ENCODE assay signal across 9 cellular contexts in the genomic region with DNA sequence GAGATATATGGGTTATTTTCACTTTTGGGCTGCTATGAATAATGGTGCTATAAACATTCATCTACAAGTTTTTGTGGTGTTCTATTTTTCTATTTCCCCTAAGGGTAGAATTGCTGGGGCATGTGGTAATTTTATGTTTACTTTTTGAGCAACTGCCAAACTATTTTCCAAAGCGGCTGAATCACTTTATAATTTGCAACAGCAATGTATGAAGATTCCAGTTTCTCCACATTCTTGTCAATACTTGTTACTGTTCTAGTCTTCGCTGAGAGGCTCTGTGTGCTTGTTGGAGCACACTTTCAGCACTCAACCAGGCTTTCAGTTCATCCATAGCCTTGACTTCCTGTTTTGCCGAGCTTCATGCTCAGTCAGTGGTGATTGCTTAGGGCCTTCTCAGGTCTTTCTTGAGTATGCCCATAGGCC. TPM values are rescaled to one million over a fixed set of nuclear protein-coding genes. Genes with fewer than 3 reads are reported as not detected.
A peak's percentile ranks its signal among the peaks of the same experiment; 100 is the strongest.
DNase-seq lines count a peak whose midpoint lies in the region; ATAC-seq, FAIRE-seq and TF ChIP-seq lines count a peak whose summit lies in the region.
"Had no signal": no experiment of that assay in that cellular context is flagged by ENCODE, and none has a peak within 500 bp of the region (broad histone marks: within the 10 kb centered on the region; RNA-seq: fewer than 3 reads in every experiment).

No MANE protein-coding gene starts in this region.

- CTCF ChIA-PET in HCT116 (lab: Charles Lee): interaction anchor here (1.2 to 1.6 kb wide), 2 partner anchors 24 to 54 kb away, joined by 3 to 6 read pairs; no protein-coding TSS in a partner anchor
- CTCF ChIA-PET in GM12878 (lab: Yijun Ruan, JAX): interaction anchor here (0.7 to 2.4 kb wide), 13 partner anchors 8 to 237 kb away, joined by 3 to 15 read pairs (median 3); no protein-coding TSS in a partner anchor

- SMC1A ChIA-PET in GM12878 (lab: Charles Lee; ENCODE audit: uncharacterized antibody, unreplicated experiment): interaction anchor here (0.6 to 3.0 kb wide), 20 partner anchors 8 to 249 kb away, joined by 3 to 35 read pairs (median 6); a partner anchor contains a TSS

- intact Hi-C loops in HCT116 (cut with micrococcal nuclease): no loop called here
- intact Hi-C loops in GM12878 (cut with micrococcal nuclease; ENCODE audit: unreplicated experiment): no loop called here
- intact Hi-C loops in left colon (cut with DNase I, micrococcal nuclease): no loop called here

- in situ Hi-C loops in GM12878 (cut with MboI): no loop called here

- H3K27me3 ChIP-seq in HCT116 (ENCODE audit: insufficient read depth, low read length) (no peaks in the 10 kb centered on the region), GM12878 (replicated peaks in 1 of 2; ENCODE audit: control insufficient read depth in 2 of 2, insufficient read depth in 2 of 2, low read length in 1 of 2) (no peaks in the 10 kb centered on the region)

- H3K4me3 ChIP-seq in HCT116 (replicated peaks in 1 of 2; ENCODE audit: low read depth in 1 of 2, low read length in 2 of 2) (peak overlapping the region; percentile 1 to 52; a peak in 2 of 4 replicates), GM12878 (peak overlapping the region; percentile 64)

- ATAC-seq in HCT116 (peak; percentile 88), GM12878 (peak; percentile 94), left colon (peak; percentile 85)

- 3% methylated on average over 3 of the region's 3 CpGs for WGBS in GM12878 (ENCODE audit: insufficient coverage, insufficient replicate concordance, low lambda C conversion rate, missing lambda C conversion rate)

- BruUV-seq in HCT116 (replicated peaks; lab: Mats Ljungman, UMichigan) (no TSS peak), GM12878 (replicated peaks; lab: Mats Ljungman, UMichigan) (no TSS peak)

- no peak for TF ChIP-seq EP300 in GM12878 (IDR thresholded peaks at IDR 0.05; ENCODE audit: borderline replicate concordance in 1 of 2, control insufficient read depth in 1 of 2, low read depth in 2 of 2, low read length in 2 of 2)

- H3K4me1 ChIP-seq in HCT116 (ENCODE audit: control insufficient read depth in 1 of 2, insufficient read depth in 2 of 2, low read length in 2 of 2): peaks cover 29 to 37% of the 10 kb centered on the region in 2 experiments
- H3K4me1 ChIP-seq in GM12878 (ENCODE audit: control insufficient read depth, insufficient read depth, low read length): no peaks in the 10 kb centered on the region; the same call in 1 of the 2 replicates

- no peaks in the 10 kb centered on the region for H3K4me1 Mint-ChIP-seq in progenitor cell of endocrine pancreas (ENCODE audit: low read depth)

- H3K9me3 ChIP-seq in HCT116 (ENCODE audit: control insufficient read depth in 1 of 2, insufficient read depth in 1 of 2, low read depth in 1 of 2, low read length in 2 of 2): no peaks in the 10 kb centered on the region
- H3K9me3 ChIP-seq in GM12878 (replicated peaks; ENCODE audit: control insufficient read depth, insufficient read depth, low read length): no peaks in the 10 kb centered on the region

- H3K9ac ChIP-seq in HCT116 (ENCODE audit: low read length) (peak overlapping the region; percentile 57), GM12878 (ENCODE audit: control insufficient read depth, insufficient read depth, low read length) (peak overlapping the region; percentile 54)

- H3K27ac ChIP-seq in HCT116 (ENCODE audit: low read depth, low read length): peak overlapping the region; percentile 91
- H3K27ac ChIP-seq in GM12878 (ENCODE audit: control insufficient read depth, insufficient read depth): peak overlapping the region; percentile 76

- TF ChIP-seq RAD21 in HCT116 (IDR thresholded peaks at IDR 0.05; ENCODE audit: low read depth): no peak
- TF ChIP-seq RAD21 in GM12878 (IDR thresholded peaks at IDR 0.05; ENCODE audit: insufficient read depth, low read depth, low read length): no peak

- H2AFZ ChIP-seq in HCT116 (ENCODE audit: low read depth, low read length, poor library complexity, severe bottlenecking): no peak overlapping the region
- peak overlapping the region; percentile 70 for H2AFZ ChIP-seq in GM12878 (ENCODE audit: control insufficient read depth, low read depth, low read length)

- H3K36me3 Mint-ChIP-seq in progenitor cell of endocrine pancreas (ENCODE audit: insufficient read depth): no peaks in the 10 kb centered on the region

- H3K79me2 ChIP-seq in HCT116 (ENCODE audit: insufficient read depth, low read length): peaks cover 96% of the 10 kb centered on the region
- H3K79me2 ChIP-seq in GM12878 (ENCODE audit: control insufficient read depth, insufficient read depth, low read length): peaks cover 85% of the 10 kb centered on the region

- no peaks in the 10 kb centered on the region for H3K9me3 Mint-ChIP-seq in progenitor cell of endocrine pancreas (ENCODE audit: low read depth)

- RAD21 ChIA-PET in HCT116 (lab: Charles Lee; ENCODE audit: low non-redundant PET in 1 of 2, low total read pairs in 2 of 2, uncharacterized antibody in 2 of 2, unreplicated experiment in 2 of 2): no interaction called here
- RAD21 ChIA-PET in GM12878 (lab: Charles Lee; ENCODE audit: unreplicated experiment): interaction anchor here (1.0 to 2.4 kb wide), 14 partner anchors 8 to 1044 kb away, joined by 4 to 12 read pairs (median 6); a partner anchor contains a TSS

- no peaks in the 10 kb centered on the region for H3K27me3 Mint-ChIP-seq in progenitor cell of endocrine pancreas

- POLR2A ChIA-PET in HCT116 (lab: Charles Lee) (interaction anchor here (0.7 to 1.0 kb wide), 2 partner anchors 14 to 87 kb away, joined by 3 to 4 read pairs; no protein-coding TSS in a partner anchor), GM12878 (lab: Charles Lee) (interaction anchor here (0.7 to 2.4 kb wide), 8 partner anchors 10 to 80 kb away, joined by 3 to 14 read pairs (median 4); a partner anchor contains a TSS)

- H3K36me3 ChIP-seq in HCT116 (ENCODE audit: control insufficient read depth in 1 of 2, insufficient read depth in 2 of 2, low read length in 2 of 2) (no peaks in the 10 kb centered on the region), GM12878 (ENCODE audit: control insufficient read depth in 2 of 2, insufficient read depth in 2 of 2, low read length in 1 of 2) (no peaks in the 10 kb centered on the region)

- peak; percentile 58 for DNase-seq in NCI-H2196 (lab: John Stamatoyannopoulos, UW; ENCODE audit: unreplicated experiment)
- no peak for DNase-seq in NCI-H2196 treated with DMSO at 0.1 percent for 48 hours (lab: John Stamatoyannopoulos, UW; ENCODE audit: unreplicated experiment)
- peak; percentile 72 for DNase-seq in HCT116 (ENCODE audit: low read depth, low spot score)
- peak; percentile 50 for DNase-seq in NCI-H460 (ENCODE audit: extremely low read depth, low read depth)
- DNase-seq in GM12878 (ENCODE audit: low read depth, low spot score): peak; percentile 49
- DNase-seq in left colon: no peak
- no peak for DNase-seq in progenitor cell of endocrine pancreas (ENCODE audit: low spot score, unreplicated experiment)
- DNase-seq in NCI-H1436 treated with DMSO at 0.1 percent for 48 hours (lab: John Stamatoyannopoulos, UW): no peak

- H3K9me2 ChIP-seq in HCT116 (ENCODE audit: insufficient read depth): no peaks in the 10 kb centered on the region

- no peak overlapping the region for H3K4me3 Mint-ChIP-seq in progenitor cell of endocrine pancreas (ENCODE audit: low read depth)
- H3K4me3 Mint-ChIP-seq: brain had no signal

- TF ChIP-seq CTCF in HCT116 (IDR thresholded peaks at IDR 0.05 in 2 of 3, conservative IDR thresholded peaks at IDR 0.05 in 1 of 3; ENCODE audit: borderline replicate concordance in 1 of 3, insufficient read depth in 1 of 3, low read depth in 2 of 3, low read length in 2 of 3) (no peak), GM12878 (IDR thresholded peaks at IDR 0.05 in 2 of 3, conservative IDR thresholded peaks at IDR 0.05 in 1 of 3; ENCODE audit: control insufficient read depth in 2 of 3, extremely low read depth in 1 of 3, insufficient read depth in 1 of 3, low read depth in 3 of 3, low read length in 3 of 3) (no peak), progenitor cell of endocrine pancreas (IDR thresholded peaks at IDR 0.05; ENCODE audit: unreplicated experiment) (no peak)

- H3K27ac Mint-ChIP-seq in progenitor cell of endocrine pancreas: no peak overlapping the region

- FAIRE-seq in GM12878 (lab: Jason Lieb, UNC): peak; percentile 77

- H4K20me1 ChIP-seq in HCT116 (ENCODE audit: insufficient read depth) (no peaks in the 10 kb centered on the region; the same call in 1 of the 2 replicates), GM12878 (ENCODE audit: control insufficient read depth, insufficient read depth) (no peaks in the 10 kb centered on the region)

- TF ChIP-seq POLR2A in HCT116 (IDR thresholded peaks at IDR 0.05; ENCODE audit: borderline replicate concordance, extremely low read depth, insufficient read depth, insufficient read length) (no peak), GM12878 (IDR thresholded peaks at IDR 0.05; ENCODE audit: low read depth, low read length) (peak; percentile 44; the same call in 1 of the 2 replicates)

- H3K4me2 ChIP-seq in HCT116 (ENCODE audit: low read length): peak overlapping the region; percentile 83
- H3K4me2 ChIP-seq in GM12878 (ENCODE audit: control insufficient read depth, insufficient read depth): peak overlapping the region; percentile 64

RNA-seq across cellular contexts. Expression of a gene that starts 39.0 kb away (rescaled TPM):
- total RNA-seq in HCT116 (2021; ENCODE audit: unreplicated experiment) (55.0 TPM), GM12878 (2014; rRNA removed) (65.5 and 79.2 TPM in 2 replicates), GM12878 (2014; rRNA removed; fragmentation: Illumina TruSeq; extraction: Trizol) (77.2 and 77.5 TPM in 2 replicates), GM12878 (2021) (71.9 and 73.6 TPM in 2 replicates), left colon (10 to 100 TPM; 16.2 to 16.4 TPM), progenitor cell of endocrine pancreas (20.7 and 24.4 TPM in 2 replicates)
- polyA plus RNA-seq in HCT116 (2012): 25.4 and 36.5 TPM in 2 replicates
- 41.2 and 50.2 TPM in 2 replicates for total RNA-seq in NCI-H460 (2014; rRNA removed; shearing (Covaris generic))
- polyA plus RNA-seq in NCI-H460 (2014; cell fraction: nucleus; rRNA removed): 27.9 and 32.2 TPM in 2 replicates
- total RNA-seq in GM12878 (2013; cell fraction: nucleolus; rRNA removed): 99.1 and 113 TPM in 2 replicates
- polyA plus RNA-seq in GM12878 (2011; ENCODE audit: low read depth): 28.6 TPM
- polyA plus RNA-seq in GM12878 (2011; rRNA removed) (42.0 and 60.5 TPM in 2 replicates), GM12878 (2014; fragmentation: Illumina TruSeq; extraction: Trizol) (85.8 and 106 TPM in 2 replicates), GM12878 (2014; fragmentation: Nextera tagmentation; extraction: Ambion mirVana) (100 to 1,000 TPM; 107 to 117 TPM), GM12878 (2014; rRNA removed) (50.3 and 67.4 TPM in 2 replicates), GM12878 (2016; fragmentation: Nextera tagmentation; extraction: Ambion mirVana) (100 to 1,000 TPM; 148 to 151 TPM)
- 18.0 and 19.4 TPM in 2 replicates for polyA plus RNA-seq in GM12878 (2011; cell fraction: cytosol; rRNA removed)
- 16.0 and 16.3 TPM in 2 replicates for polyA plus RNA-seq in GM12878 (2011; cell fraction: nucleus; rRNA removed)
- polyA plus RNA-seq in GM12878 (2012): 31.2 and 42.7 TPM in 2 replicates
- 16.9 and 23.5 TPM in 2 replicates for polyA minus RNA-seq in GM12878 (2011; rRNA and poly(A)+ RNA removed)
- 6.1 and 8.9 TPM in 2 replicates for polyA minus RNA-seq in GM12878 (2011; cell fraction: cytosol; rRNA and poly(A)+ RNA removed)
- 25.1 and 39.7 TPM in 2 replicates for polyA minus RNA-seq in GM12878 (2011; cell fraction: nucleus; rRNA and poly(A)+ RNA removed)

RNA-seq across cellular contexts. Expression of a gene that starts 39.4 kb away (rescaled TPM):
- total RNA-seq in HCT116 (2021; ENCODE audit: unreplicated experiment) (34.4 TPM), GM12878 (2014; rRNA removed) (46.8 and 52.3 TPM in 2 replicates), GM12878 (2014; rRNA removed; fragmentation: Illumina TruSeq; extraction: Trizol) (44.6 TPM in 2 replicates), GM12878 (2021) (46.7 and 48.6 TPM in 2 replicates), left colon (10 to 100 TPM; 28.3 to 31.2 TPM), progenitor cell of endocrine pancreas (49.7 and 51.7 TPM in 2 replicates)
- 12.7 and 17.3 TPM in 2 replicates for polyA plus RNA-seq in HCT116 (2012)
- total RNA-seq in NCI-H460 (2014; rRNA removed; shearing (Covaris generic)): 49.8 and 60.6 TPM in 2 replicates
- 27.7 and 32.0 TPM in 2 replicates for polyA plus RNA-seq in NCI-H460 (2014; cell fraction: nucleus; rRNA removed)
- total RNA-seq in GM12878 (2013; cell fraction: nucleolus; rRNA removed): 54.6 and 57.6 TPM in 2 replicates
- 23.9 TPM for polyA plus RNA-seq in GM12878 (2011; ENCODE audit: low read depth)
- polyA plus RNA-seq in GM12878 (2011; rRNA removed) (83.4 and 108 TPM in 2 replicates), GM12878 (2014; fragmentation: Illumina TruSeq; extraction: Trizol) (70.9 and 96.8 TPM in 2 replicates), GM12878 (2014; fragmentation: Nextera tagmentation; extraction: Ambion mirVana) (10 to 100 TPM; 22.1 to 29.6 TPM), GM12878 (2014; rRNA removed) (46.6 and 47.4 TPM in 2 replicates), GM12878 (2016; fragmentation: Nextera tagmentation; extraction: Ambion mirVana) (10 to 100 TPM; 72.4 to 72.9 TPM)
- 35.1 and 42.3 TPM in 2 replicates for polyA plus RNA-seq in GM12878 (2011; cell fraction: cytosol; rRNA removed)
- 32.4 and 36.4 TPM in 2 replicates for polyA plus RNA-seq in GM12878 (2011; cell fraction: nucleus; rRNA removed)
- polyA plus RNA-seq in GM12878 (2012): 25.1 and 33.0 TPM in 2 replicates
- polyA minus RNA-seq in GM12878 (2011; rRNA and poly(A)+ RNA removed): 51.2 and 72.1 TPM in 2 replicates
- 16.6 and 25.1 TPM in 2 replicates for polyA minus RNA-seq in GM12878 (2011; cell fraction: cytosol; rRNA and poly(A)+ RNA removed)
- polyA minus RNA-seq in GM12878 (2011; cell fraction: nucleus; rRNA and poly(A)+ RNA removed): 23.9 and 32.9 TPM in 2 replicates

Comparison
In these comparisons a context has a peak if more than half of its experiments do, and no peak if none do; other contexts are left out.
1. DNase-seq: peak in NCI-H2196 (single experiment), HCT116 (single experiment), NCI-H460 (single experiment) and GM12878 (single experiment); none in NCI-H2196 treated with DMSO at 0.1 percent for 48 hours (single experiment), left colon (0 of 2), progenitor cell of endocrine pancreas (single experiment) and NCI-H1436 treated with DMSO at 0.1 percent for 48 hours (single experiment).
2. Peak in every context shown above with its lines, with median percentiles within 50 percentile points of each other: ATAC-seq.